In the genomic region with DNA sequence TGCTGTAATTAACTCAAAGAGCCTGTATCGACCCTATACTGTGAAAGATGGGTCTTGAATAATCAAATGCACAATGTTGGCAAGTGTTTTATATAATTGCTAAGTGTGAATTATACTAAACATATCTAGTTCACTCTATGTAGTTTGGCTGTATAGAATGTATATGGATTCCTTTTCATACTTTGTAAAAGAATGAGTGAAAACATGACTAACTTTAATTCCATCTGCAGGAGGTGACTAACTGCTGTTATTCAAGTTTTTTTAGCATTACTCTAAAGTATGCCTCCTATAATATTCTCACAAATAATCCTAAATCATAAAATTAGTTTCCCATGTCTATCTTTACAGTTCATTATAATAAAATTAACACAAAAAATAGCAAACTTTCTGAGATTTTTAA, we compare ENCODE assay signal across 8 cellular contexts.
"Had no signal": no experiment of that assay in that cellular context is flagged by ENCODE, and none has a peak within 500 bp of the region (broad histone marks: within the 10 kb centered on the region; RNA-seq: fewer than 3 reads in every experiment).

No MANE protein-coding gene starts in this region.

- H3K4me2 ChIP-seq: GM23338 had no signal

- FAIRE-seq: H1, H54, HTR-8/SVneo, K562 had no signal

- H3K4me1 Mint-ChIP-seq: GM23338 had no signal

- H3K27ac Mint-ChIP-seq: GM23338, H9 had no signal

- ATAC-seq: GM23338, K562 had no signal

- DNase-seq: H9, HCEC 1CT, IMR-90 had no signal

- H3K4me3 ChIP-seq: GM23338, K562 had no signal

- H3K9me3 Mint-ChIP-seq: H9 had no signal

- H3K4me3 Mint-ChIP-seq: GM23338, H9 had no signal
